Comparison of ENCODE assay signal across 1 cellular context in genomic region chr16:30660424-30661251, GRCh38.
TF ChIP-seq lines count a peak whose summit lies in the region.

No MANE protein-coding gene starts in this region.

TF ChIP-seq in GM12878, 131 proteins besides CTCF, POLR2A, EP300 and RAD21 (continued from another document):
- TF ChIP-seq PBX3 (IDR thresholded peaks at IDR 0.05; ENCODE audit: insufficient replicate concordance, low read depth, low read length) = no peak
- no peak for TF ChIP-seq KAT2A (conservative IDR thresholded peaks at IDR 0.05; ENCODE audit: control insufficient read depth, low read depth, low read length)
- peak; percentile 33; the same call in 1 of the 2 replicates for TF ChIP-seq SPI1 (IDR thresholded peaks at IDR 0.05; ENCODE audit: borderline replicate concordance, insufficient read depth, low read depth, low read length)
- TF ChIP-seq YY1 (IDR thresholded peaks at IDR 0.05; ENCODE audit: low read depth, low read length) = 0 out of 2 replicates have a peak, but pooled peaks have one; percentile 47
- TF ChIP-seq BHLHE40 (IDR thresholded peaks at IDR 0.05; ENCODE audit: borderline replicate concordance in 1 of 2, low read depth in 2 of 2, low read length in 1 of 2) = peak; percentile 39 to 45; a peak in 1 of 4 replicates
- no peak for TF ChIP-seq IRF4 (IDR thresholded peaks at IDR 0.05; ENCODE audit: low read depth, low read length)
